ENCODE assay signal across 9 cellular contexts in the genomic region with DNA sequence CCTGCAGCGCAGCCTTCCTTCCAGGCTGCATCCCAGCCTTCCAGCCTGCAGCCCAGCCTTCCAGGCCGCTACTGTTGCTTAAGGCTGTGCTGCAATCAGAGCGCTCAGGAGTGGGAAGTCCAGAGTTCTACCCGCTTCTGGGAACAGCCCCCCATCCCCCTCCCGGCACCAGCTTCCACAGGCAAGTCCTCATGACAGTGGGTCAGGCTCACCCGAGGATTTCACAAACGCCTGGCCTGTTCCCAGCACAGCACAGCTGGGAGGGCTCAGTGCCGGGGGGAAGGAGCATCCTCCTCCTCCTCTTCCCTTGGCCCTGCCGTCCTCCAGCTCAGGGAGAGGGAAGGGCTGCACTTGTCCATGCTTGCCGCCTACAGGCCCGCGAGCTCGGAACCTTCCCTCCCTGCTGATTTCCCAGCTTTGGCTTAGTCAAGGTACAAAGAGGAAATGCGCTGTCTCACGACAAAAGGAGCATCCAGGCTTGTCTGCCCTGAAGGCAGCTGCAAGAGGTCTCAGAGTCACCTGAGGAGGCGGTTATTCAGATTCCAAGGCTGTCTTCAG. TPM values are rescaled to one million over a fixed set of nuclear protein-coding genes. Genes with fewer than 3 reads are reported as not detected.
A peak's percentile ranks its signal among the peaks of the same experiment; 100 is the strongest.
DNase-seq lines count a peak whose midpoint lies in the region; ATAC-seq and TF ChIP-seq lines count a peak whose summit lies in the region.
"Had no signal": no experiment of that assay in that cellular context is flagged by ENCODE, and none has a peak within 500 bp of the region (broad histone marks: within the 10 kb centered on the region; RNA-seq: fewer than 3 reads in every experiment).

No MANE protein-coding gene starts in this region.

- WGBS in adrenal gland, 4 donors, result 35 to 51% (median 45%) methylated on average over 2 to 16 of the region's 16 CpGs

- no peaks in the 10 kb centered on the region for H3K9me3 Mint-ChIP-seq in activated CD8-positive, alpha-beta T cell treated with anti-CD3 and anti-CD28 coated beads for 36 hours

- POLR2A ChIA-PET in activated CD8-positive, alpha-beta T cell treated with anti-CD3 and anti-CD28 coated beads for 36 hours (lab: Charles Lee), result interaction anchor here (0.8 kb wide), 1 partner anchor 8 kb away, joined by 3 read pairs; the partner anchor contains the start of gene SOCS3
- POLR2A ChIA-PET in GM10248 (lab: Yijun Ruan, JAX), result no interaction called here

- peak in 1 of 2 donors; percentile 23 for TF ChIP-seq POLR2A in adrenal gland (IDR thresholded peaks at IDR 0.05)

- H3K4me3 ChIP-seq in adrenal gland, result no peak overlapping the region
- no peak overlapping the region for H3K4me3 ChIP-seq in right atrium auricular region

- H3K4me1 Mint-ChIP-seq in activated CD8-positive, alpha-beta T cell treated with anti-CD3 and anti-CD28 coated beads for 36 hours (ENCODE audit: low read depth), result peaks cover 62% of the 10 kb centered on the region

- intact Hi-C loops in adrenal gland (cut with DNase I) (no loop called here), posterior vena cava (cut with DNase I) (no loop called here)
- intact Hi-C loops in activated CD8-positive, alpha-beta T cell treated with anti-CD3 and anti-CD28 coated beads for 36 hours (cut with micrococcal nuclease), result no loop called here

- no peak overlapping the region for H3K27ac Mint-ChIP-seq in activated CD8-positive, alpha-beta T cell treated with anti-CD3 and anti-CD28 coated beads for 36 hours

- no peak for ATAC-seq in activated CD8-positive, alpha-beta T cell treated with anti-CD3 and anti-CD28 coated beads for 36 hours

- peak; percentile 58 for DNase-seq in DMS 273 (lab: John Stamatoyannopoulos, UW; ENCODE audit: unreplicated experiment)
- DNase-seq in DMS 273 treated with DMSO at 0.1 percent for 48 hours (lab: John Stamatoyannopoulos, UW), result no peak
- DNase-seq in adrenal gland, result peak; percentile 82 to 99 (median 96)
- DNase-seq in right atrium auricular region (ENCODE audit: low spot score), result peak; percentile 98
- DNase-seq in posterior vena cava (ENCODE audit: low spot score), result peak; percentile 99
- DNase-seq in activated CD8-positive, alpha-beta T cell treated with anti-CD3 and anti-CD28 coated beads for 36 hours, result no peak
- DNase-seq in SHP77 treated with DMSO at 0.1 percent for 48 hours (lab: John Stamatoyannopoulos, UW), result no peak
- no peak for DNase-seq in GM10248 (ENCODE audit: extremely low spot score)

- no peaks in the 10 kb centered on the region for H3K27me3 ChIP-seq in adrenal gland
- H3K27me3 ChIP-seq in right atrium auricular region, result no peaks in the 10 kb centered on the region

- no peaks in the 10 kb centered on the region for H3K9me3 ChIP-seq in adrenal gland (replicated peaks in 1 of 3)
- H3K9me3 ChIP-seq in right atrium auricular region, result no peaks in the 10 kb centered on the region

- H3K36me3 Mint-ChIP-seq in activated CD8-positive, alpha-beta T cell treated with anti-CD3 and anti-CD28 coated beads for 36 hours (ENCODE audit: low read depth), result peaks cover 3% of the 10 kb centered on the region

- H3K4me3 Mint-ChIP-seq in activated CD8-positive, alpha-beta T cell treated with anti-CD3 and anti-CD28 coated beads for 36 hours, result no peak overlapping the region

- CTCF ChIA-PET in activated CD8-positive, alpha-beta T cell treated with anti-CD3 and anti-CD28 coated beads for 36 hours (lab: Charles Lee), result no interaction called here
- CTCF ChIA-PET in GM10248 (lab: Yijun Ruan, JAX), result no interaction called here

- no peaks in the 10 kb centered on the region for H3K36me3 ChIP-seq in adrenal gland (replicated peaks in 1 of 2)
- H3K36me3 ChIP-seq in right atrium auricular region, result no peaks in the 10 kb centered on the region

- TF ChIP-seq CTCF in adrenal gland (IDR thresholded peaks at IDR 0.05) (peak in 2 of 6 experiments; percentile 6 to 9), right atrium auricular region (IDR thresholded peaks at IDR 0.05) (no peak), GM10248 (IDR thresholded peaks at IDR 0.05; ENCODE audit: control extremely low read depth, extremely low read depth, low read depth, missing control alignments) (no peak)
- no peak for TF ChIP-seq CTCF in activated CD8-positive, alpha-beta T cell treated with anti-CD3 and anti-CD28 coated beads for 36 hours (IDR thresholded peaks at IDR 0.05)

- H3K27me3 Mint-ChIP-seq in activated CD8-positive, alpha-beta T cell treated with anti-CD3 and anti-CD28 coated beads for 36 hours, result no peaks in the 10 kb centered on the region

- H3K4me1 ChIP-seq in adrenal gland (replicated peaks in 1 of 2) (peaks cover 20 to 47% of the 10 kb centered on the region in 2 donors), right atrium auricular region (peaks cover 0 to 58% of the 10 kb centered on the region in 2 donors)

- H3K27ac ChIP-seq in adrenal gland, result peak overlapping the region; percentile 5 to 98 (median 60)
- H3K27ac ChIP-seq in right atrium auricular region, result peak overlapping the region; percentile 88 to 94
- H3K27ac ChIP-seq: 22Rv1 had no signal

RNA-seq across cellular contexts. Expression of gene SOCS3, which starts 8.3 kb away (rescaled TPM):
- 100 to 1,000 TPM in 3 of 8 donors, 10 to 100 TPM in 3, 1 to 10 TPM in 2; 5.3 to 114 (median 60.3) TPM for total RNA-seq in adrenal gland
- 10 to 100 TPM in 2 of 3 donors, 1 to 10 TPM in 1; 4.8 to 96.5 (median 15.4) TPM for polyA plus RNA-seq in adrenal gland
- 10 to 100 TPM; 39.9 to 56.8 TPM for total RNA-seq in right atrium auricular region
- total RNA-seq in posterior vena cava, result 10 to 100 TPM; 47.4 to 85.2 TPM
- 10 to 100 TPM; 48.6 to 49.1 TPM for total RNA-seq in activated CD8-positive, alpha-beta T cell treated with anti-CD3 and anti-CD28 coated beads for 36 hours

RNA-seq across cellular contexts. Expression of gene PGS1, which starts 26.9 kb away (rescaled TPM):
- total RNA-seq in adrenal gland (10 to 100 TPM; 27.9 to 64.5 (median 34.9) TPM), right atrium auricular region (10 to 100 TPM; 21.2 to 21.8 TPM), posterior vena cava (10 to 100 TPM; 33.6 to 33.7 TPM)
- polyA plus RNA-seq in adrenal gland, result 10 to 100 TPM; 11.9 to 26.9 (median 21.9) TPM
- 10 to 100 TPM; 42.1 to 43.3 TPM for total RNA-seq in activated CD8-positive, alpha-beta T cell treated with anti-CD3 and anti-CD28 coated beads for 36 hours

Comparison
In these comparisons a context has a peak if more than half of its experiments do, and no peak if none do; other contexts are left out.
1. DNase-seq: peak in DMS 273 (single experiment), adrenal gland (7 of 7), right atrium auricular region (single experiment) and posterior vena cava (single experiment); none in DMS 273 treated with DMSO at 0.1 percent for 48 hours (single experiment), activated CD8-positive, alpha-beta T cell treated with anti-CD3 and anti-CD28 coated beads for 36 hours (single experiment), SHP77 treated with DMSO at 0.1 percent for 48 hours (single experiment) and GM10248 (single experiment).